Comparison of ENCODE assay signal across 8 cellular contexts in genomic region chr14:36271939-36272907, GRCh38. TPM values are rescaled to one million over a fixed set of nuclear protein-coding genes. Genes with fewer than 3 reads are reported as not detected.
DNase-seq lines count a peak whose midpoint lies in the region; ATAC-seq and TF ChIP-seq lines count a peak whose summit lies in the region.

No MANE protein-coding gene starts in this region.

- peak overlapping the region; percentile 52 for H3K4me3 Mint-ChIP-seq in activated CD8-positive, alpha-beta T cell treated with anti-CD3 and anti-CD28 coated beads for 36 hours

- no peaks in the 10 kb centered on the region for H3K9me3 Mint-ChIP-seq in activated CD8-positive, alpha-beta T cell treated with anti-CD3 and anti-CD28 coated beads for 36 hours

- peaks cover 10% of the 10 kb centered on the region for H3K4me1 Mint-ChIP-seq in activated CD8-positive, alpha-beta T cell treated with anti-CD3 and anti-CD28 coated beads for 36 hours (ENCODE audit: low read depth)

- DNase-seq in EL (peak; percentile 1), glomerular visceral epithelial cell (ENCODE audit: extremely low spot score) (peak; percentile 2), NCI-H1105 (lab: John Stamatoyannopoulos, UW) (no peak), T1000 (lab: John Stamatoyannopoulos, UW) (no peak)
- DNase-seq in activated CD8-positive, alpha-beta T cell treated with anti-CD3 and anti-CD28 coated beads for 36 hours: peak; percentile 42
- peak; percentile 4 to 11 (median 8) for DNase-seq in stimulated activated CD4-positive, alpha-beta T cell treated with anti-CD3 and anti-CD28 coated beads, Interleukin-12 subunit alpha, Interleukin-12 subunit beta, amount 100 ng/mL, for 48 hours (ENCODE audit: low read depth in 2 of 3, low spot score in 1 of 3)

- POLR2A ChIA-PET in activated CD8-positive, alpha-beta T cell treated with anti-CD3 and anti-CD28 coated beads for 36 hours (lab: Charles Lee): no interaction called here

- no peak overlapping the region for H3K27ac Mint-ChIP-seq in activated CD8-positive, alpha-beta T cell treated with anti-CD3 and anti-CD28 coated beads for 36 hours

- no peak for TF ChIP-seq CTCF in activated CD8-positive, alpha-beta T cell treated with anti-CD3 and anti-CD28 coated beads for 36 hours (IDR thresholded peaks at IDR 0.05)

- no peaks in the 10 kb centered on the region for H3K36me3 Mint-ChIP-seq in activated CD8-positive, alpha-beta T cell treated with anti-CD3 and anti-CD28 coated beads for 36 hours (ENCODE audit: low read depth)

- CTCF ChIA-PET in activated CD8-positive, alpha-beta T cell treated with anti-CD3 and anti-CD28 coated beads for 36 hours (lab: Charles Lee): no interaction called here

- peak; percentile 70 for ATAC-seq in activated CD8-positive, alpha-beta T cell treated with anti-CD3 and anti-CD28 coated beads for 36 hours
- ATAC-seq in GM18520 (IDR thresholded peaks at IDR 0.05; ENCODE audit: unreplicated experiment): no peak
- no peak for ATAC-seq in GM19397 (IDR thresholded peaks at IDR 0.05; ENCODE audit: unreplicated experiment)

- H3K27me3 Mint-ChIP-seq in activated CD8-positive, alpha-beta T cell treated with anti-CD3 and anti-CD28 coated beads for 36 hours: peaks cover 46% of the 10 kb centered on the region

- intact Hi-C loops in activated CD8-positive, alpha-beta T cell treated with anti-CD3 and anti-CD28 coated beads for 36 hours (cut with micrococcal nuclease): loop anchor here (5.0 kb wide), 1 partner anchor 45 kb away; no protein-coding TSS in a partner anchor

RNA-seq across cellular contexts. Expression of gene MBIP, which starts 48.2 kb away (rescaled TPM):
- 10 to 100 TPM; 29.4 to 31.0 TPM for total RNA-seq in activated CD8-positive, alpha-beta T cell treated with anti-CD3 and anti-CD28 coated beads for 36 hours

Comparison
In these comparisons a context has a peak if more than half of its experiments do, and no peak if none do; other contexts are left out.
1. DNase-seq: peak in EL (single experiment), activated CD8-positive, alpha-beta T cell treated with anti-CD3 and anti-CD28 coated beads for 36 hours (single experiment), glomerular visceral epithelial cell (single experiment) and stimulated activated CD4-positive, alpha-beta T cell treated with anti-CD3 and anti-CD28 coated beads, Interleukin-12 subunit alpha, Interleukin-12 subunit beta, amount 100 ng/mL, for 48 hours (3 of 3); none in NCI-H1105 (single experiment) and T1000 (single experiment).